In the genomic region with DNA sequence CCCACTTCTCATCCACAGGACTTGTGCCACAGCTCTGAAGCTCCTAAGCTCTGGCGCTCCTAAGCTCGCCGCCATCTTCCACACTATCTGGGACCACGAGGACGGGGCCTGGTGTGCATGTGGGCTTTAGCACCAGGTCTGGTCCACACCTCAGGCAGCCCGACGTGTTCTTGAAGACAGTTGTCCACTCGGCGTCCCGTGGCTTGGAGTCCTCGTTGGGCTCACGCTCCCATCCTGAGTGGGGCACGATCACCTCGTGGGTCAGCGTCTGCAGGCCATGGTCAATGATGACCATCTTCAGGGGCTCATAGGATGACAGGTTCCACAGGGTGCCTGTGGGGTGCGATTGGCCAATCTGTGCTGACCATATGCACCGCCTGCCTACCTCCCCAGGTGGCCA, we compare ENCODE assay signal across 20 cellular contexts. TPM values are rescaled to one million over a fixed set of nuclear protein-coding genes. Genes with fewer than 3 reads are reported as not detected.
DNase-seq lines count a peak whose midpoint lies in the region; ATAC-seq, FAIRE-seq and TF ChIP-seq lines count a peak whose summit lies in the region.
"Had no signal": no experiment of that assay in that cellular context is flagged by ENCODE, and none has a peak within 500 bp of the region (broad histone marks: within the 10 kb centered on the region; RNA-seq: fewer than 3 reads in every experiment).

No MANE protein-coding gene starts in this region.

- H3K18ac ChIP-seq in neuronal stem cell (ENCODE audit: low read length): no peak overlapping the region

- in situ Hi-C loops in K562 (cut with MboI): no loop called here

- no peak overlapping the region for H4K8ac ChIP-seq in neuronal stem cell (ENCODE audit: low read depth, low read length)

- H2BK5ac ChIP-seq in neuronal stem cell (ENCODE audit: low read length): no peak overlapping the region

- no peak for TF ChIP-seq POLR2A in K562 (conservative IDR thresholded peaks at IDR 0.05)

- BruUV-seq in K562 (replicated peaks; lab: Mats Ljungman, UMichigan) (no TSS peak), A673 (replicated peaks; lab: Mats Ljungman, UMichigan) (no TSS peak)

- no peak overlapping the region for H3K14ac ChIP-seq in neuronal stem cell (ENCODE audit: low read length)

- no peak overlapping the region for H2AK5ac ChIP-seq in neuronal stem cell (ENCODE audit: low read depth, low read length)

- H3K9me1 ChIP-seq in K562 (ENCODE audit: control insufficient read depth, insufficient read depth, low read length): peaks cover 27% of the 10 kb centered on the region

- H3K27ac ChIP-seq in K562 (ENCODE audit: extremely low read depth, low read depth, low read length) (no peak overlapping the region), neuronal stem cell (replicated peaks; ENCODE audit: low read length) (no peak overlapping the region), A673 (ENCODE audit: low read depth, low read length, poor library complexity, severe bottlenecking) (no peak overlapping the region)
- H3K27ac ChIP-seq: C4-2B had no signal

- no peak overlapping the region for H4K91ac ChIP-seq in neuronal stem cell (ENCODE audit: low read depth, low read length, poor library complexity)

- CTCF ChIA-PET in K562 (lab: Yijun Ruan, JAX; ENCODE audit: low intra/inter-chr PET ratio) (no interaction called here), A673 (lab: Charles Lee) (no interaction called here)

- no peak overlapping the region for H2BK120ac ChIP-seq in neuronal stem cell (ENCODE audit: low read depth, low read length)

- TF ChIP-seq CTCF in K562 (IDR thresholded peaks at IDR 0.05 in 2 of 3, conservative IDR thresholded peaks at IDR 0.05 in 1 of 3; ENCODE audit: insufficient read depth in 2 of 3, low read depth in 1 of 3, low read length in 3 of 3) (no peak), A673 (conservative IDR thresholded peaks at IDR 0.05; ENCODE audit: low read depth, low read length) (no peak)

- no peaks in the 10 kb centered on the region for H3K79me2 ChIP-seq in K562 (ENCODE audit: control insufficient read depth, insufficient read depth, low read length)

- peaks cover 42% of the 10 kb centered on the region for H4K20me1 ChIP-seq in K562 (replicated peaks; ENCODE audit: control insufficient read depth, insufficient read depth, low read length)

- ATAC-seq in K562 (no peak), HG02642 (IDR thresholded peaks at IDR 0.05; ENCODE audit: poor library complexity, unreplicated experiment) (no peak)
- ATAC-seq: CD8-positive, alpha-beta T cell had no signal

- no peaks in the 10 kb centered on the region for H3K9me3 ChIP-seq in K562 (replicated peaks; ENCODE audit: control insufficient read depth, insufficient read depth, low read depth, low read length)
- no peaks in the 10 kb centered on the region for H3K9me3 ChIP-seq in neuronal stem cell (replicated peaks in 1 of 2; ENCODE audit: control insufficient read depth in 2 of 2, insufficient read depth in 1 of 2, low read depth in 1 of 2, low read length in 2 of 2)
- no peaks in the 10 kb centered on the region for H3K9me3 ChIP-seq in A673 (ENCODE audit: low read depth, low read length, poor library complexity, severe bottlenecking)
- H3K9me3 ChIP-seq: BLaER1 treated with 17β-estradiol and CSF1 and Interleukin-3, amounts not matched to agents 10 nM and 100 nM; Caco-2 had no signal

- POLR2A ChIA-PET in K562 (lab: Yijun Ruan, JAX): interaction anchor here (0.6 to 3.0 kb wide), 13 partner anchors 8 to 195 kb away, joined by 3 to 11 read pairs (median 4); no protein-coding TSS in a partner anchor
- POLR2A ChIA-PET in A673 (lab: Charles Lee; ENCODE audit: low non-redundant PET): no interaction called here

- no peak for TF ChIP-seq EP300 in K562 (IDR thresholded peaks at IDR 0.05; ENCODE audit: low read length)

- H3K4me3 ChIP-seq in K562 (no peak overlapping the region), neuronal stem cell (ENCODE audit: low read length in 2 of 2) (no peak overlapping the region), A673 (ENCODE audit: low read depth, low read length, poor library complexity, severe bottlenecking) (no peak overlapping the region)
- H3K4me3 ChIP-seq: BLaER1 treated with 17β-estradiol and CSF1 and Interleukin-3, amounts not matched to agents 10 nM and 100 nM had no signal

- H2AFZ ChIP-seq in K562 (ENCODE audit: low read depth, low read length) (no peak overlapping the region), neuronal stem cell (ENCODE audit: low read length) (no peak overlapping the region)

- peak overlapping the region; percentile 78 for H3K23ac ChIP-seq in neuronal stem cell (ENCODE audit: low read depth, low read length, poor library complexity)

- DNase-seq in K562 (ENCODE audit: extremely low read depth in 1 of 4, low spot score in 3 of 4): no peak
- DNase-seq in neuronal stem cell (ENCODE audit: low spot score): no peak
- no peak for DNase-seq in A673 (ENCODE audit: low spot score)
- no peak for DNase-seq in NK-92 (lab: John Stamatoyannopoulos, UW; ENCODE audit: unreplicated experiment)
- DNase-seq: 8988T; AML-193; Caco-2; Calu3; CD4-positive, alpha-beta T cell; CD8-positive, alpha-beta T cell; DMS79 treated with DMSO at 0.1 percent for 48 hours; GF-D8 had no signal

- H3K4ac ChIP-seq in neuronal stem cell (ENCODE audit: low read length): no peak overlapping the region

- no peaks in the 10 kb centered on the region for H3K27me3 ChIP-seq in K562 (ENCODE audit: control insufficient read depth in 2 of 2, insufficient read depth in 2 of 2, low read length in 2 of 2)
- H3K27me3 ChIP-seq in neuronal stem cell (ENCODE audit: control insufficient read depth in 3 of 3, insufficient read depth in 3 of 3, low read depth in 1 of 3, low read length in 3 of 3): no peaks in the 10 kb centered on the region
- no peaks in the 10 kb centered on the region for H3K27me3 ChIP-seq in A673 (replicated peaks; ENCODE audit: insufficient read depth, low read depth, low read length, poor library complexity)
- H3K27me3 ChIP-seq: BLaER1 treated with 17β-estradiol and CSF1 and Interleukin-3, amounts not matched to agents 10 nM and 100 nM had no signal

- peaks cover 11% of the 10 kb centered on the region for H3K79me1 ChIP-seq in neuronal stem cell (ENCODE audit: low read depth, low read length)

- no peak overlapping the region for H2BK12ac ChIP-seq in neuronal stem cell (ENCODE audit: low read length)

- H3K36me3 ChIP-seq in K562 (ENCODE audit: control insufficient read depth, insufficient read depth, low read length) (peaks cover 30% of the 10 kb centered on the region; the same call in 2 of the 3 replicates), neuronal stem cell (replicated peaks in 1 of 2; ENCODE audit: control insufficient read depth in 2 of 2, insufficient read depth in 2 of 2, low read length in 2 of 2) (peaks cover 48 to 88% of the 10 kb centered on the region in 2 donors), A673 (ENCODE audit: insufficient read depth, low read length, poor library complexity, severe bottlenecking) (no peaks in the 10 kb centered on the region)

- no peak for TF ChIP-seq RAD21 in K562 (CRISPR knock-in tag; conservative IDR thresholded peaks at IDR 0.05 in 1 of 2, IDR thresholded peaks at IDR 0.05 in 1 of 2)

- WGBS in K562 (ENCODE audit: insufficient coverage, low coverage, missing lambda C conversion rate): 79% methylated on average over 17 of the region's 17 CpGs
- no CpG with 5 or more reads among the region's 17 CpGs for WGBS in neuronal stem cell (ENCODE audit: extremely low coverage in 2 of 2, insufficient read length in 2 of 2, insufficient replicate concordance in 1 of 2), 2 donors

- H3K9ac ChIP-seq in K562 (ENCODE audit: insufficient read depth in 1 of 2, low read depth in 2 of 2, low read length in 2 of 2): peak overlapping the region in 1 of 2 experiments; percentile 31; a peak in 2 of 4 replicates
- H3K9ac ChIP-seq in neuronal stem cell (ENCODE audit: low read depth, low read length, poor library complexity): no peak overlapping the region
- H3K9ac ChIP-seq: BLaER1 treated with 17β-estradiol and CSF1 and Interleukin-3, amounts not matched to agents 10 nM and 100 nM had no signal

- H3K4me2 ChIP-seq in K562 (ENCODE audit: insufficient read depth, low read length): no peak overlapping the region
- no peak overlapping the region for H3K4me2 ChIP-seq in neuronal stem cell (ENCODE audit: insufficient read depth, low read length, poor library complexity, severe bottlenecking)
- H3K4me2 ChIP-seq: BLaER1 treated with 17β-estradiol and CSF1 and Interleukin-3, amounts not matched to agents 10 nM and 100 nM had no signal

- intact Hi-C loops in K562 (cut with micrococcal nuclease): loop anchor here (10.0 kb wide), 2 partner anchors 256 to 316 kb away; no protein-coding TSS in a partner anchor
- intact Hi-C loops in A673 (cut with micrococcal nuclease; ENCODE audit: unreplicated experiment): loop anchor here (10.0 kb wide), 2 partner anchors 106 to 316 kb away; a partner anchor contains a TSS

- H3K4me1 ChIP-seq in K562 (replicated peaks in 1 of 2; ENCODE audit: control insufficient read depth in 2 of 2, insufficient read depth in 2 of 2, low read length in 2 of 2): peaks cover 18 to 79% of the 10 kb centered on the region in 2 experiments
- H3K4me1 ChIP-seq in neuronal stem cell (ENCODE audit: control insufficient read depth in 2 of 2, insufficient read depth in 1 of 2, low read depth in 1 of 2, low read length in 2 of 2): peaks cover 12 to 17% of the 10 kb centered on the region in 2 donors
- H3K4me1 ChIP-seq in A673 (ENCODE audit: insufficient read depth, low read length, poor library complexity, severe bottlenecking): peaks cover 16% of the 10 kb centered on the region
- H3K4me1 ChIP-seq: Caco-2 had no signal

- no peak overlapping the region for H2BK15ac ChIP-seq in neuronal stem cell (ENCODE audit: low read length)

- FAIRE-seq in K562 (lab: Jason Lieb, UNC): no peak
- FAIRE-seq: A204.1, D721Med, G401.6, GM12891, GM19239 had no signal

RNA-seq across cellular contexts. Expression of a gene that starts 37.1 kb away (rescaled TPM):
- 156 and 367 TPM in 2 replicates for total RNA-seq in K562 (2011; cell fraction: chromatin; rRNA removed; ENCODE audit: low replicate concordance)
- 176 and 216 TPM in 2 replicates for total RNA-seq in K562 (2011; cell fraction: nucleolus; rRNA removed)
- total RNA-seq in K562 (2011; cell fraction: nucleoplasm; rRNA removed): 160 and 165 TPM in 2 replicates
- total RNA-seq in K562 (2014; rRNA removed) (49.4 and 60.7 TPM in 2 replicates), K562 (2014; rRNA removed; fragmentation: Illumina TruSeq; extraction: Trizol) (25.1 and 32.6 TPM in 2 replicates), K562 (2015; rRNA removed; fragmentation: Illumina TruSeq; extraction: Trizol) (45.9 and 50.4 TPM in 2 replicates), K562 (2021) (78.2 and 80.2 TPM in 2 replicates), A673 (2021) (25.2 and 32.6 TPM in 2 replicates)
- polyA plus RNA-seq in K562 (2011; rRNA removed) (50.2 and 93.6 TPM in 2 replicates), K562 (2014; fragmentation: Illumina TruSeq; extraction: Trizol) (45.0 and 66.1 TPM in 2 replicates), K562 (2014; fragmentation: Nextera tagmentation; extraction: Ambion mirVana) (1 to 10 TPM; 3.3 to 4.4 TPM), K562 (2014; rRNA removed) (52.5 and 57.0 TPM in 2 replicates)
- polyA plus RNA-seq in K562 (2011; cell fraction: cytosol; rRNA removed): 84.2 and 98.0 TPM in 2 replicates
- 148 and 181 TPM in 2 replicates for polyA plus RNA-seq in K562 (2011; cell fraction: nucleus; rRNA removed)
- 83.1 and 83.5 TPM in 2 replicates for polyA plus RNA-seq in K562 (2012)
- polyA minus RNA-seq in K562 (2011; rRNA and poly(A)+ RNA removed): 44.4 and 47.5 TPM in 2 replicates
- 55.3 and 75.6 TPM in 2 replicates for polyA minus RNA-seq in K562 (2011; cell fraction: cytosol; rRNA and poly(A)+ RNA removed)
- polyA minus RNA-seq in K562 (2011; cell fraction: nucleus; rRNA and poly(A)+ RNA removed): 57.4 and 103 TPM in 2 replicates
- polyA plus RNA-seq in neuronal stem cell (2013, experiment 1 of 2): 16.7 TPM
- polyA plus RNA-seq in neuronal stem cell (2013, experiment 2 of 2): 17.7 TPM

RNA-seq across cellular contexts. Expression of a gene that starts 37.2 kb away (rescaled TPM):
- total RNA-seq in K562 (2011; cell fraction: chromatin; rRNA removed; ENCODE audit: low replicate concordance): 125 and 360 TPM in 2 replicates
- total RNA-seq in K562 (2011; cell fraction: nucleolus; rRNA removed): 500 and 649 TPM in 2 replicates
- total RNA-seq in K562 (2011; cell fraction: nucleoplasm; rRNA removed): 301 and 358 TPM in 2 replicates
- total RNA-seq in K562 (2014; rRNA removed) (334 and 497 TPM in 2 replicates), K562 (2014; rRNA removed; fragmentation: Illumina TruSeq; extraction: Trizol) (29.4 and 46.3 TPM in 2 replicates), K562 (2015; rRNA removed; fragmentation: Illumina TruSeq; extraction: Trizol) (155 and 156 TPM in 2 replicates), K562 (2021) (348 and 351 TPM in 2 replicates), A673 (2021) (87.8 and 98.6 TPM in 2 replicates)
- polyA plus RNA-seq in K562 (2011; rRNA removed) (185 and 498 TPM in 2 replicates), K562 (2014; fragmentation: Illumina TruSeq; extraction: Trizol) (108 and 305 TPM in 2 replicates), K562 (2014; fragmentation: Nextera tagmentation; extraction: Ambion mirVana) (10 to 100 TPM; 12.5 to 39.6 TPM), K562 (2014; rRNA removed) (263 and 317 TPM in 2 replicates)
- polyA plus RNA-seq in K562 (2011; cell fraction: cytosol; rRNA removed): 652 and 657 TPM in 2 replicates
- polyA plus RNA-seq in K562 (2011; cell fraction: nucleus; rRNA removed): 321 and 432 TPM in 2 replicates
- polyA plus RNA-seq in K562 (2012): 279 and 699 TPM in 2 replicates
- polyA minus RNA-seq in K562 (2011; rRNA and poly(A)+ RNA removed): 92.9 and 123 TPM in 2 replicates
- polyA minus RNA-seq in K562 (2011; cell fraction: cytosol; rRNA and poly(A)+ RNA removed): 148 and 344 TPM in 2 replicates
- 63.8 and 154 TPM in 2 replicates for polyA minus RNA-seq in K562 (2011; cell fraction: nucleus; rRNA and poly(A)+ RNA removed)
- polyA plus RNA-seq in neuronal stem cell (2013, experiment 1 of 2): 7.3 TPM
- 6.4 TPM for polyA plus RNA-seq in neuronal stem cell (2013, experiment 2 of 2)

RNA-seq across cellular contexts. Expression of a gene that starts 37.9 kb away (rescaled TPM):
- total RNA-seq in K562 (2011; cell fraction: chromatin; rRNA removed; ENCODE audit: low replicate concordance): 114 and 328 TPM in 2 replicates
- 214 and 270 TPM in 2 replicates for total RNA-seq in K562 (2011; cell fraction: nucleolus; rRNA removed)
- 106 and 131 TPM in 2 replicates for total RNA-seq in K562 (2011; cell fraction: nucleoplasm; rRNA removed)
- total RNA-seq in K562 (2014; rRNA removed) (49.3 and 54.2 TPM in 2 replicates), K562 (2014; rRNA removed; fragmentation: Illumina TruSeq; extraction: Trizol) (2.2 and 4.5 TPM in 2 replicates), K562 (2015; rRNA removed; fragmentation: Illumina TruSeq; extraction: Trizol) (13.3 and 15.6 TPM in 2 replicates), K562 (2021) (46.5 and 50.6 TPM in 2 replicates), A673 (2021) (11.1 and 17.2 TPM in 2 replicates)
- polyA plus RNA-seq in K562 (2011; rRNA removed) (35.2 and 71.6 TPM in 2 replicates), K562 (2014; fragmentation: Illumina TruSeq; extraction: Trizol) (8.0 and 15.9 TPM in 2 replicates), K562 (2014; fragmentation: Nextera tagmentation; extraction: Ambion mirVana) (under 1 TPM; 0.03 to 0.17 TPM), K562 (2014; rRNA removed) (42.5 and 97.4 TPM in 2 replicates)
- polyA plus RNA-seq in K562 (2011; cell fraction: cytosol; rRNA removed): 134 and 673 TPM in 2 replicates
- polyA plus RNA-seq in K562 (2011; cell fraction: nucleus; rRNA removed): 407 and 424 TPM in 2 replicates
- polyA plus RNA-seq in K562 (2012): 30.0 and 31.2 TPM in 2 replicates
- polyA minus RNA-seq in K562 (2011; rRNA and poly(A)+ RNA removed): 15.1 and 15.6 TPM in 2 replicates
- polyA minus RNA-seq in K562 (2011; cell fraction: cytosol; rRNA and poly(A)+ RNA removed): 24.6 and 52.4 TPM in 2 replicates
- 96.8 and 145 TPM in 2 replicates for polyA minus RNA-seq in K562 (2011; cell fraction: nucleus; rRNA and poly(A)+ RNA removed)
- 35.3 TPM for polyA plus RNA-seq in neuronal stem cell (2013, experiment 1 of 2)
- 32.4 TPM for polyA plus RNA-seq in neuronal stem cell (2013, experiment 2 of 2)

RNA-seq across cellular contexts. Expression of a gene that starts 42.2 kb away (rescaled TPM):
- 160 and 395 TPM in 2 replicates for total RNA-seq in K562 (2011; cell fraction: chromatin; rRNA removed; ENCODE audit: low replicate concordance)
- 227 and 229 TPM in 2 replicates for total RNA-seq in K562 (2011; cell fraction: nucleolus; rRNA removed)
- 196 and 211 TPM in 2 replicates for total RNA-seq in K562 (2011; cell fraction: nucleoplasm; rRNA removed)
- total RNA-seq in K562 (2014; rRNA removed): 70.1 and 95.8 TPM in 2 replicates
- total RNA-seq in K562 (2014; rRNA removed; fragmentation: Illumina TruSeq; extraction: Trizol): 36.1 and 45.9 TPM in 2 replicates
- 55.8 and 57.2 TPM in 2 replicates for total RNA-seq in K562 (2015; rRNA removed; fragmentation: Illumina TruSeq; extraction: Trizol)
- 94.1 and 97.3 TPM in 2 replicates for total RNA-seq in K562 (2021)
- polyA plus RNA-seq in K562 (2011; rRNA removed): 94.9 and 115 TPM in 2 replicates
- 157 and 209 TPM in 2 replicates for polyA plus RNA-seq in K562 (2011; cell fraction: cytosol; rRNA removed)
- polyA plus RNA-seq in K562 (2011; cell fraction: nucleus; rRNA removed): 157 and 195 TPM in 2 replicates
- 68.2 and 73.0 TPM in 2 replicates for polyA plus RNA-seq in K562 (2012)
- polyA plus RNA-seq in K562 (2014; fragmentation: Illumina TruSeq; extraction: Trizol): 88.3 and 89.4 TPM in 2 replicates
- polyA plus RNA-seq in K562 (2014; fragmentation: Nextera tagmentation; extraction: Ambion mirVana): 10 to 100 TPM; 15.5 to 17.5 TPM
- 89.6 and 92.5 TPM in 2 replicates for polyA plus RNA-seq in K562 (2014; rRNA removed)
- polyA minus RNA-seq in K562 (2011; rRNA and poly(A)+ RNA removed): 130 and 186 TPM in 2 replicates
- polyA minus RNA-seq in K562 (2011; cell fraction: cytosol; rRNA and poly(A)+ RNA removed): 73.2 and 76.1 TPM in 2 replicates
- polyA minus RNA-seq in K562 (2011; cell fraction: nucleus; rRNA and poly(A)+ RNA removed): 63.1 and 85.0 TPM in 2 replicates
- 4.9 TPM for polyA plus RNA-seq in neuronal stem cell (2013, experiment 1 of 2)
- 4.2 TPM for polyA plus RNA-seq in neuronal stem cell (2013, experiment 2 of 2)
- total RNA-seq in A673 (2021): 17.7 and 21.5 TPM in 2 replicates
